In the genomic region with DNA sequence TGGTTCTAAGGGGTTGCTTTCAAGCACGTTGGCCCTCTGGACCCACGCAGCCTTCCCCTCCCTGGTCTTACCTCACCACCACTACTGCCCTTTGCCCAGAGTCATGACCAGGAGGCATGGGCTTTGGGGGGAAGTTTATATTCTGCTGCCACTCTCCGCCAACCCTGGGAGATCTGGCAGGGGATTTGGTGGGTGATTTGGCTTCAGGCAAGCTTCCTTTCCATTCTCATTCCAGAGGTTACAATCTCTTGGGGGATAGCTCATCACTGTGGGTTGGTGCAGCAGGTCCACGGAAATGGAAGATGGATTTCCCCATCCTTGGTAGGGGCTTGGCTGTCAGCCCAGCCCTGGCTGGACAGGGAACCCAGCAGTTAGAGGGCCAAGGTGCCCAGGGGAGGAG, we compare ENCODE assay signal across 9 cellular contexts. TPM values are rescaled to one million over a fixed set of nuclear protein-coding genes. Genes with fewer than 3 reads are reported as not detected.
"Had no signal": no experiment of that assay in that cellular context is flagged by ENCODE, and none has a peak within 500 bp of the region (broad histone marks: within the 10 kb centered on the region; RNA-seq: fewer than 3 reads in every experiment).

No MANE protein-coding gene starts in this region.

- H3K4me2 ChIP-seq: GM23338 had no signal

- FAIRE-seq: H1, H54, HTR-8/SVneo had no signal

- H3K4me3 Mint-ChIP-seq: GM23338, H9, IgD-negative memory B cell had no signal

- DNase-seq: H9, HCEC 1CT, KBM-7 had no signal

- H3K9me3 Mint-ChIP-seq: GM23338, H9, IgD-negative memory B cell had no signal

- H2AFZ ChIP-seq: GM23338 had no signal

- H3K36me3 Mint-ChIP-seq: IgD-negative memory B cell had no signal

- ATAC-seq: GM23338 had no signal

- H3K4me3 ChIP-seq: GM23338 had no signal

RNA-seq across cellular contexts. Expression of a gene that starts 6.3 kb away (rescaled TPM):
- total RNA-seq: HT-29 had no signal
- polyA plus RNA-seq: IgD-negative memory B cell had no signal

RNA-seq across cellular contexts. Expression of a gene that starts 46.7 kb away (rescaled TPM):
- total RNA-seq: GM23338, H1, H9, HT-29 had no signal
- polyA plus RNA-seq: IgD-negative memory B cell had no signal
